Comparison of ENCODE assay signal across 8 cellular contexts in genomic region chr9:136671646-136672430, GRCh38. TPM values are rescaled to one million over a fixed set of nuclear protein-coding genes. Genes with fewer than 3 reads are reported as not detected.
DNase-seq lines count a peak whose midpoint lies in the region; ATAC-seq lines count a peak whose summit lies in the region.

No MANE protein-coding gene starts in this region.

- H3K9me3 Mint-ChIP-seq in activated T-helper 17 cell treated with anti-CD3 and anti-CD28 coated beads, Interleukin-2, amount 50 U/mL, for 72 hours, result no peaks in the 10 kb centered on the region
- no peaks in the 10 kb centered on the region for H3K9me3 Mint-ChIP-seq in stimulated activated naive B cell treated with anti-CD40 and anti-IgM and Interleukin-4, amounts not matched to agents 10 μg/mL and 1 μg/mL and 100 μg/mL, for 72 hours

- H3K4me3 Mint-ChIP-seq in activated T-helper 17 cell treated with anti-CD3 and anti-CD28 coated beads, Interleukin-2, amount 50 U/mL, for 72 hours, result no peak overlapping the region
- H3K4me3 Mint-ChIP-seq in stimulated activated naive B cell treated with anti-CD40 and anti-IgM and Interleukin-4, amounts not matched to agents 10 μg/mL and 1 μg/mL and 100 μg/mL, for 72 hours, result no peak overlapping the region

- H3K4me1 Mint-ChIP-seq in activated T-helper 17 cell treated with anti-CD3 and anti-CD28 coated beads, Interleukin-2, amount 50 U/mL, for 72 hours, result no peaks in the 10 kb centered on the region
- peaks cover 4 to 11% of the 10 kb centered on the region in 2 donors for H3K4me1 Mint-ChIP-seq in stimulated activated naive B cell treated with anti-CD40 and anti-IgM and Interleukin-4, amounts not matched to agents 10 μg/mL and 1 μg/mL and 100 μg/mL, for 72 hours

- no peak overlapping the region for H3K27ac ChIP-seq in caudate nucleus (ENCODE audit: low read depth, low read length)

- in situ Hi-C loops in G401 (cut with HindIII; ENCODE audit: low sequenced_read_pairs), result loop anchor here (10.0 kb wide), 1 partner anchor 187 kb away; the partner anchor contains the start of gene SEC16A

- no peak overlapping the region for H3K27ac Mint-ChIP-seq in activated T-helper 17 cell treated with anti-CD3 and anti-CD28 coated beads, Interleukin-2, amount 50 U/mL, for 72 hours
- H3K27ac Mint-ChIP-seq in stimulated activated naive B cell treated with anti-CD40 and anti-IgM and Interleukin-4, amounts not matched to agents 10 μg/mL and 1 μg/mL and 100 μg/mL, for 72 hours, result no peak overlapping the region

- DNase-seq in Daoy (ENCODE audit: low read depth) (peak; percentile 48), NCI-H2171 treated with DMSO at 0.1 percent for 48 hours (lab: John Stamatoyannopoulos, UW) (peak; percentile 33), iPS-NIHi11 (ENCODE audit: low spot score) (peak; percentile 95), G401 (ENCODE audit: low spot score) (no peak), caudate nucleus (lab: John Stamatoyannopoulos, UW) (no peak), LoVo (ENCODE audit: low spot score) (no peak)
- DNase-seq in stimulated activated naive B cell treated with anti-CD40 and anti-IgM and Interleukin-4, amounts not matched to agents 10 μg/mL and 1 μg/mL and 100 μg/mL, for 72 hours, result no peak

- no peaks in the 10 kb centered on the region for H3K27me3 Mint-ChIP-seq in activated T-helper 17 cell treated with anti-CD3 and anti-CD28 coated beads, Interleukin-2, amount 50 U/mL, for 72 hours
- H3K27me3 Mint-ChIP-seq in stimulated activated naive B cell treated with anti-CD40 and anti-IgM and Interleukin-4, amounts not matched to agents 10 μg/mL and 1 μg/mL and 100 μg/mL, for 72 hours, result peaks cover 13% of the 10 kb centered on the region in 2 donors

- ATAC-seq in activated T-helper 17 cell treated with anti-CD3 and anti-CD28 coated beads, Interleukin-2, amount 50 U/mL, for 72 hours (replicated peaks), result peak; percentile 50
- peak; percentile 45 to 53 for ATAC-seq in stimulated activated naive B cell treated with anti-CD40 and anti-IgM and Interleukin-4, amounts not matched to agents 10 μg/mL and 1 μg/mL and 100 μg/mL, for 72 hours (replicated peaks)

- H3K36me3 Mint-ChIP-seq in activated T-helper 17 cell treated with anti-CD3 and anti-CD28 coated beads, Interleukin-2, amount 50 U/mL, for 72 hours (ENCODE audit: low read depth), result no peaks in the 10 kb centered on the region
- H3K36me3 Mint-ChIP-seq in stimulated activated naive B cell treated with anti-CD40 and anti-IgM and Interleukin-4, amounts not matched to agents 10 μg/mL and 1 μg/mL and 100 μg/mL, for 72 hours, result peaks cover 5 to 10% of the 10 kb centered on the region in 2 donors

RNA-seq across cellular contexts. Expression of gene EGFL7, which starts 9.1 kb away (rescaled TPM):
- 53.7 and 56.2 TPM in 2 replicates for total RNA-seq in Daoy (2014; rRNA removed; shearing (Covaris generic))
- total RNA-seq in activated T-helper 17 cell treated with anti-CD3 and anti-CD28 coated beads, Interleukin-2, amount 50 U/mL, for 72 hours, result 1 to 10 TPM in 1 of 2 donors, under 1 TPM in 1; 0.78 to 1.0 TPM
- 140 and 142 TPM in 2 replicates for total RNA-seq in G401 (2014; rRNA removed; shearing (Covaris generic))

RNA-seq across cellular contexts. Expression of gene AGPAT2, which starts 15.4 kb away (rescaled TPM):
- 46.5 and 51.3 TPM in 2 replicates for total RNA-seq in Daoy (2014; rRNA removed; shearing (Covaris generic))
- total RNA-seq in activated T-helper 17 cell treated with anti-CD3 and anti-CD28 coated beads, Interleukin-2, amount 50 U/mL, for 72 hours, result 10 to 100 TPM; 14.6 to 15.6 TPM
- total RNA-seq in G401 (2014; rRNA removed; shearing (Covaris generic)), result 128 and 140 TPM in 2 replicates

RNA-seq across cellular contexts. Expression of gene DIPK1B, which starts 40.5 kb away (rescaled TPM):
- 6.6 and 6.8 TPM in 2 replicates for total RNA-seq in Daoy (2014; rRNA removed; shearing (Covaris generic))
- not detected for total RNA-seq in activated T-helper 17 cell treated with anti-CD3 and anti-CD28 coated beads, Interleukin-2, amount 50 U/mL, for 72 hours
- total RNA-seq in G401 (2014; rRNA removed; shearing (Covaris generic)), result 65.0 and 69.9 TPM in 2 replicates

Comparison
In these comparisons a context has a peak if more than half of its experiments do, and no peak if none do; other contexts are left out.
1. DNase-seq: peak in Daoy (single experiment), NCI-H2171 treated with DMSO at 0.1 percent for 48 hours (single experiment) and iPS-NIHi11 (single experiment); none in stimulated activated naive B cell treated with anti-CD40 and anti-IgM and Interleukin-4, amounts not matched to agents 10 μg/mL and 1 μg/mL and 100 μg/mL, for 72 hours (single experiment), G401 (single experiment), caudate nucleus (0 of 61) and LoVo (single experiment).
2. RNA of gene EGFL7, which starts 9.1 kb away (total RNA-seq): 140 to 142 TPM in G401 and 53.7 to 56.2 TPM in Daoy; 0.78 to 1.0 TPM in activated T-helper 17 cell treated with anti-CD3 and anti-CD28 coated beads, Interleukin-2, amount 50 U/mL, for 72 hours; every median in the first group is over 10 times any median in the second.